9 cellular contexts compared by ENCODE assay signal in the genomic region with DNA sequence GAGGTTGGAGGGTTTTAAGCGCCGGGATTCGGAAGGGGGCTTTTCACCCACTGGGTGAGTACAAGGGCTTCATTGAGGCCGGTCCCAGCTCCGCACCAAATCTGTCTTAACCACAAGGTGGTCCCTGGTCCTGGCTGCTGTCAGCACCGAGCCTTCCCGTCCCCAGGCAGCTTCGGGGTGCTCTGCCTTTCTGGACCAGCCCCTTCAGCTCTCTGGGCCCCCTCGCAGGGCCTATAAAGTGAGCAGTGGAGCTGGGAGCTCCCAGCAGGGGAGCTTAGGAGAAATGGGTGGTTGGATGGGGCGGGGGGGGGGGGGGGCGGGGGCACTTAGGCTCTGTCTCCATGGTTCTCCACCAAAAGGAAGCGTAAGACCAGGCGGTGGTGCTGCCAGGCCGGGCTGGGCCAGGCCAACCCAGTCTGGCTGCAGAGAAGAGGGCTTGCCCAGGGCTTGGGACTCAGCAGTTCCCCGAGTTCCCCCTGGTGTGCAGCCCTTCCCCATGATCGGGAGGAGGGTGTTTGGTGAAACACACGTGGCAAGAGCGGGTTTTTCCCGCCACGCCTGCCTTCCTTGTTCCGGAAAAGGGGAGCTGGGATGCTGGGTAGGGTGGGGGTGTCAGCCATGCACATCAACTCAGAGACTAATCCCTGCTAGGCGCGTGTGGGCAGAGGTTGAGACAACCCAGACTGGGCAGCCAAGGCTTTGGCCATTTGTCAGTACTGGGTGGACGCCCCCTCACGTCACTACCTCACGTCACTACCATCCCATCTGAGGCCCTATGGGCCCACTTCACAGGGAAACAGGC. TPM values are rescaled to one million over a fixed set of nuclear protein-coding genes. Genes with fewer than 3 reads are reported as not detected.
DNase-seq lines count a peak whose midpoint lies in the region; ATAC-seq, FAIRE-seq and TF ChIP-seq lines count a peak whose summit lies in the region.
"Had no signal": no experiment of that assay in that cellular context is flagged by ENCODE, and none has a peak within 500 bp of the region (broad histone marks: within the 10 kb centered on the region; RNA-seq: fewer than 3 reads in every experiment).

No MANE protein-coding gene starts in this region.

- H3K4me2 ChIP-seq in HCT116 (ENCODE audit: low read length), result peak overlapping the region; percentile 99

- ATAC-seq in HCT116, result no peak
- ATAC-seq in right cardiac atrium, result peak; percentile 80 to 83

- peaks cover 11% of the 10 kb centered on the region for H3K27me3 Mint-ChIP-seq in activated naive CD4-positive, alpha-beta T cell treated with anti-CD3 and anti-CD28 coated beads, Interleukin-2, amount 50 U/mL, for 24 hours

- peak overlapping the region; percentile 77 for H3K27ac Mint-ChIP-seq in activated naive CD4-positive, alpha-beta T cell treated with anti-CD3 and anti-CD28 coated beads, Interleukin-2, amount 50 U/mL, for 24 hours

- peaks cover 3% of the 10 kb centered on the region for H3K4me1 Mint-ChIP-seq in activated naive CD4-positive, alpha-beta T cell treated with anti-CD3 and anti-CD28 coated beads, Interleukin-2, amount 50 U/mL, for 24 hours

- no peaks in the 10 kb centered on the region for H3K36me3 Mint-ChIP-seq in activated naive CD4-positive, alpha-beta T cell treated with anti-CD3 and anti-CD28 coated beads, Interleukin-2, amount 50 U/mL, for 24 hours

- H2AFZ ChIP-seq in HCT116 (ENCODE audit: low read depth, low read length, poor library complexity, severe bottlenecking), result no peak overlapping the region

- no peaks in the 10 kb centered on the region for H4K20me1 ChIP-seq in HCT116 (ENCODE audit: insufficient read depth)

- H3K27ac ChIP-seq in HCT116 (ENCODE audit: low read depth, low read length) (no peak overlapping the region; the same call in 1 of the 2 replicates), right cardiac atrium (ENCODE audit: low read length) (peak overlapping the region; percentile 86), substantia nigra (ENCODE audit: low read depth, low read length, poor library complexity, severe bottlenecking) (no peak overlapping the region)

- FAIRE-seq in GM19239 (lab: Jason Lieb, UNC), result no peak
- FAIRE-seq: HTR-8/SVneo had no signal

- TF ChIP-seq POLR2A in HCT116 (IDR thresholded peaks at IDR 0.05; ENCODE audit: borderline replicate concordance, extremely low read depth, insufficient read depth, insufficient read length), result no peak

- BruUV-seq in HCT116 (replicated peaks; lab: Mats Ljungman, UMichigan), result no TSS peak

- 29% methylated on average over 26 of the region's 26 CpGs for WGBS in right cardiac atrium

- POLR2A ChIA-PET in HCT116 (lab: Charles Lee), result no interaction called here

- no peak for TF ChIP-seq CTCF in HCT116 (IDR thresholded peaks at IDR 0.05 in 2 of 3, conservative IDR thresholded peaks at IDR 0.05 in 1 of 3; ENCODE audit: borderline replicate concordance in 1 of 3, insufficient read depth in 1 of 3, low read depth in 2 of 3, low read length in 2 of 3)

- H3K4me3 Mint-ChIP-seq in activated naive CD4-positive, alpha-beta T cell treated with anti-CD3 and anti-CD28 coated beads, Interleukin-2, amount 50 U/mL, for 24 hours, result peak overlapping the region; percentile 71

- H3K79me2 ChIP-seq in HCT116 (ENCODE audit: insufficient read depth, low read length), result 0 out of 2 replicates have a peak, but pooled peaks cover 3% of the 10 kb centered on the region

- H3K9me3 Mint-ChIP-seq in activated naive CD4-positive, alpha-beta T cell treated with anti-CD3 and anti-CD28 coated beads, Interleukin-2, amount 50 U/mL, for 24 hours, result no peaks in the 10 kb centered on the region

- CTCF ChIA-PET in HCT116 (lab: Charles Lee), result interaction anchor here (0.9 to 1.0 kb wide), 2 partner anchors 22 to 40 kb away, joined by 3 read pairs; no protein-coding TSS in a partner anchor

- TF ChIP-seq RAD21 in HCT116 (IDR thresholded peaks at IDR 0.05; ENCODE audit: low read depth), result no peak

- H3K4me3 ChIP-seq in HCT116 (replicated peaks in 1 of 2; ENCODE audit: low read depth in 1 of 2, low read length in 2 of 2) (peak overlapping the region; percentile 46 to 65), right cardiac atrium (ENCODE audit: low read length) (peak overlapping the region; percentile 41)

- H3K9ac ChIP-seq in HCT116 (ENCODE audit: low read length), result peak overlapping the region; percentile 83

- H3K4me1 ChIP-seq in HCT116 (ENCODE audit: control insufficient read depth in 1 of 2, insufficient read depth in 2 of 2, low read length in 2 of 2) (peaks cover 32 to 38% of the 10 kb centered on the region in 2 experiments), right cardiac atrium (ENCODE audit: control insufficient read depth, insufficient read depth, low read length) (peaks cover 2% of the 10 kb centered on the region)

- H3K9me2 ChIP-seq in HCT116 (ENCODE audit: insufficient read depth), result no peaks in the 10 kb centered on the region

- intact Hi-C loops in HCT116 (cut with micrococcal nuclease) (no loop called here), right cardiac atrium (cut with DNase I) (no loop called here)

- no peaks in the 10 kb centered on the region for H3K9me3 ChIP-seq in HCT116 (ENCODE audit: control insufficient read depth in 1 of 2, insufficient read depth in 1 of 2, low read depth in 1 of 2, low read length in 2 of 2)
- H3K9me3 ChIP-seq in right cardiac atrium (ENCODE audit: control insufficient read depth, low read length), result no peaks in the 10 kb centered on the region

- DNase-seq in HCT116 (ENCODE audit: low read depth, low spot score) (no peak), right cardiac atrium (peak; percentile 89 to 92 (median 90)), GDM1 (lab: John Stamatoyannopoulos, UW) (no peak), substantia nigra (lab: John Stamatoyannopoulos, UW) (no peak), epidermal melanocyte (ENCODE audit: insufficient read length, low spot score) (no peak), GM19239 (ENCODE audit: insufficient read length, low spot score) (no peak)
- peak in 2 of 3 experiments; percentile 5 to 13 for DNase-seq in stimulated activated CD4-positive, alpha-beta T cell treated with anti-CD3 and anti-CD28 coated beads, TNF-alpha, amount 100 ng/mL, for 4 hours (ENCODE audit: low read depth in 3 of 3)

- RAD21 ChIA-PET in HCT116 (lab: Charles Lee; ENCODE audit: low non-redundant PET in 1 of 2, low total read pairs in 2 of 2, uncharacterized antibody in 2 of 2, unreplicated experiment in 2 of 2), result no interaction called here

- H3K36me3 ChIP-seq in HCT116 (ENCODE audit: control insufficient read depth in 1 of 2, insufficient read depth in 2 of 2, low read length in 2 of 2), result no peaks in the 10 kb centered on the region

- H3K27me3 ChIP-seq in HCT116 (ENCODE audit: insufficient read depth, low read length) (no peaks in the 10 kb centered on the region), right cardiac atrium (ENCODE audit: control insufficient read depth, insufficient read depth) (no peaks in the 10 kb centered on the region)

TF ChIP-seq in HCT116, 20 proteins besides CTCF, POLR2A, EP300 and RAD21 (continues in another document):
- TF ChIP-seq ZNF274 (IDR thresholded peaks at IDR 0.05; ENCODE audit: low read depth, low read length) (no peak), SRF (IDR thresholded peaks at IDR 0.05; ENCODE audit: low read depth) (no peak), JUND (IDR thresholded peaks at IDR 0.05) (no peak), FOSL1 (IDR thresholded peaks at IDR 0.05; ENCODE audit: low read depth) (no peak), POLR2AphosphoS5 (IDR thresholded peaks at IDR 0.05; ENCODE audit: low read depth, low read length) (no peak), CBX3 (IDR thresholded peaks at IDR 0.05; ENCODE audit: low read depth) (no peak), TCF7L2 (IDR thresholded peaks at IDR 0.05; ENCODE audit: borderline replicate concordance, extremely low read depth, insufficient read depth, insufficient read length) (no peak)
- TF ChIP-seq, protein P1, sequence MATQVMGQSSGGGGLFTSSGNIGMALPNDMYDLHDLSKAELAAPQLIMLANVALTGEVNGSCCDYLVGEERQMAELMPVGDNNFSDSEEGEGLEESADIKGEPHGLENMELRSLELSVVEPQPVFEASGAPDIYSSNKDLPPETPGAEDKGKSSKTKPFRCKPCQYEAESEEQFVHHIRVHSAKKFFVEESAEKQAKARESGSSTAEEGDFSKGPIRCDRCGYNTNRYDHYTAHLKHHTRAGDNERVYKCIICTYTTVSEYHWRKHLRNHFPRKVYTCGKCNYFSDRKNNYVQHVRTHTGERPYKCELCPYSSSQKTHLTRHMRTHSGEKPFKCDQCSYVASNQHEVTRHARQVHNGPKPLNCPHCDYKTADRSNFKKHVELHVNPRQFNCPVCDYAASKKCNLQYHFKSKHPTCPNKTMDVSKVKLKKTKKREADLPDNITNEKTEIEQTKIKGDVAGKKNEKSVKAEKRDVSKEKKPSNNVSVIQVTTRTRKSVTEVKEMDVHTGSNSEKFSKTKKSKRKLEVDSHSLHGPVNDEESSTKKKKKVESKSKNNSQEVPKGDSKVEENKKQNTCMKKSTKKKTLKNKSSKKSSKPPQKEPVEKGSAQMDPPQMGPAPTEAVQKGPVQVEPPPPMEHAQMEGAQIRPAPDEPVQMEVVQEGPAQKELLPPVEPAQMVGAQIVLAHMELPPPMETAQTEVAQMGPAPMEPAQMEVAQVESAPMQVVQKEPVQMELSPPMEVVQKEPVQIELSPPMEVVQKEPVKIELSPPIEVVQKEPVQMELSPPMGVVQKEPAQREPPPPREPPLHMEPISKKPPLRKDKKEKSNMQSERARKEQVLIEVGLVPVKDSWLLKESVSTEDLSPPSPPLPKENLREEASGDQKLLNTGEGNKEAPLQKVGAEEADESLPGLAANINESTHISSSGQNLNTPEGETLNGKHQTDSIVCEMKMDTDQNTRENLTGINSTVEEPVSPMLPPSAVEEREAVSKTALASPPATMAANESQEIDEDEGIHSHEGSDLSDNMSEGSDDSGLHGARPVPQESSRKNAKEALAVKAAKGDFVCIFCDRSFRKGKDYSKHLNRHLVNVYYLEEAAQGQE (IDR thresholded peaks at IDR 0.05; ENCODE audit: low read depth), result no peak

RNA-seq across cellular contexts. Expression of a gene that starts 32.7 kb away (rescaled TPM):
- 25.5 TPM for total RNA-seq in HCT116 (2021; ENCODE audit: unreplicated experiment)
- polyA plus RNA-seq in HCT116 (2012), result 12.7 and 17.1 TPM in 2 replicates
- 1 to 10 TPM; 1.8 to 5.7 (median 3.7) TPM for total RNA-seq in right cardiac atrium
- 2.6 TPM for polyA plus RNA-seq in right cardiac atrium

RNA-seq across cellular contexts. Expression of a gene that starts 54.7 kb away (rescaled TPM):
- total RNA-seq in HCT116 (2021; ENCODE audit: unreplicated experiment), result 17.2 TPM
- polyA plus RNA-seq in HCT116 (2012), result 16.8 and 19.0 TPM in 2 replicates
- total RNA-seq in right cardiac atrium, result 1 to 10 TPM; 1.9 to 9.6 (median 6.1) TPM
- polyA plus RNA-seq in right cardiac atrium, result 3.7 TPM

RNA-seq across cellular contexts. Expression of a gene that starts 56.2 kb away (rescaled TPM):
- total RNA-seq in HCT116 (2021; ENCODE audit: unreplicated experiment), result 21.6 TPM
- polyA plus RNA-seq in HCT116 (2012), result 18.3 and 20.7 TPM in 2 replicates
- 10 to 100 TPM in 3 of 4 donors, 1 to 10 TPM in 1; 9.1 to 10.7 (median 10.2) TPM for total RNA-seq in right cardiac atrium
- polyA plus RNA-seq in right cardiac atrium, result 9.8 TPM

Comparison
In these comparisons a context has a peak if more than half of its experiments do, and no peak if none do; other contexts are left out.
1. DNase-seq: peak in right cardiac atrium (3 of 3) and stimulated activated CD4-positive, alpha-beta T cell treated with anti-CD3 and anti-CD28 coated beads, TNF-alpha, amount 100 ng/mL, for 4 hours (2 of 3); none in HCT116 (single experiment), GDM1 (single experiment), substantia nigra (0 of 49), epidermal melanocyte (single experiment) and GM19239 (single experiment).